8 cellular contexts compared by ENCODE assay signal in the genomic region with DNA sequence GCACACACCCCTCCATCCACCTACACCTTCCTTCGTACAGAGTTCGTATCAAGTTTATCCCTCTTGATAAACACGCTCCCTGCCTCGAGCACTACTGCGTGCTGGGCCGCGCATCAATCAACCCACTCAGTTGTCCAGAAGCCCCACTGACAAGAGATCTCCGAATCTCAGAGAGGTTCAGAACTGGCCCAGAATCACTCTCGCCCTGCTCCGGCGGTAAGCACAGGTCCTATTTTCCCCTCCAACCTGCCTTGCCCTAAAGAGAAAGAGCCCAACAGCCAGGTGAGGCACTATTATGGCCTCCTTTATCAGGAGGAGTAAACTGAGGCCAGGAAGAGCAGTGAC. TPM values are rescaled to one million over a fixed set of nuclear protein-coding genes. Genes with fewer than 3 reads are reported as not detected.
DNase-seq lines count a peak whose midpoint lies in the region; ATAC-seq, FAIRE-seq and TF ChIP-seq lines count a peak whose summit lies in the region.

No MANE protein-coding gene starts in this region.

- no peaks in the 10 kb centered on the region for H3K9me3 Mint-ChIP-seq in activated CD4-positive, alpha-beta T cell treated with anti-CD3 and anti-CD28 coated beads for 36 hours (ENCODE audit: low read depth)
- H3K9me3 Mint-ChIP-seq in activated CD8-positive, alpha-beta T cell treated with anti-CD3 and anti-CD28 coated beads, Interleukin-2, amount 10 ng/mL, durations not matched to agents 7 days and 5 days (ENCODE audit: insufficient read depth), result no peaks in the 10 kb centered on the region

- H3K4me1 ChIP-seq in keratinocyte (ENCODE audit: control insufficient read depth, extremely low read depth, insufficient read depth, low read length) (peaks cover 42% of the 10 kb centered on the region), testis (peaks cover 32% of the 10 kb centered on the region)

- H3K4me3 ChIP-seq in keratinocyte (ENCODE audit: control insufficient read depth in 2 of 3, extremely low read depth in 1 of 3, insufficient read depth in 2 of 3, low read depth in 1 of 3, low read length in 3 of 3), result peak overlapping the region; percentile 43 to 72 (median 58)
- peak overlapping the region; percentile 97 to 98 for H3K4me3 ChIP-seq in testis

- intact Hi-C loops in activated CD4-positive, alpha-beta T cell treated with anti-CD3 and anti-CD28 coated beads for 36 hours (cut with DNase I, micrococcal nuclease), result loop anchor here (1.0 to 5.0 kb wide), 8 partner anchors 81 to 513 kb away; a partner anchor contains a TSS
- intact Hi-C loops in testis (cut with DNase I; ENCODE audit: low total_unique reads), result no loop called here

- H3K9me1 ChIP-seq in keratinocyte (ENCODE audit: control insufficient read depth, extremely low read depth, insufficient read depth, low read length), result no peaks in the 10 kb centered on the region

- H3K27ac ChIP-seq in keratinocyte (ENCODE audit: control insufficient read depth, insufficient read depth, low read length), result peak overlapping the region; percentile 50
- H3K27ac ChIP-seq in testis, result peak overlapping the region; percentile 96

- peak overlapping the region; percentile 80 for H3K4me2 ChIP-seq in keratinocyte (ENCODE audit: control insufficient read depth, extremely low read depth, insufficient read depth, low read depth, low read length)

- H3K79me2 ChIP-seq in keratinocyte (ENCODE audit: control insufficient read depth, insufficient read depth, low read length), result peaks cover 33% of the 10 kb centered on the region

- H3K36me3 Mint-ChIP-seq in activated CD4-positive, alpha-beta T cell treated with anti-CD3 and anti-CD28 coated beads for 36 hours (ENCODE audit: low read depth), result peaks cover 14% of the 10 kb centered on the region
- H3K36me3 Mint-ChIP-seq in activated CD8-positive, alpha-beta T cell treated with anti-CD3 and anti-CD28 coated beads, Interleukin-2, amount 10 ng/mL, durations not matched to agents 7 days and 5 days (ENCODE audit: low read depth), result peaks cover 21% of the 10 kb centered on the region

- peak overlapping the region; percentile 96 for H3K4me3 Mint-ChIP-seq in activated CD4-positive, alpha-beta T cell treated with anti-CD3 and anti-CD28 coated beads for 36 hours
- H3K4me3 Mint-ChIP-seq in activated CD8-positive, alpha-beta T cell treated with anti-CD3 and anti-CD28 coated beads, Interleukin-2, amount 10 ng/mL, durations not matched to agents 7 days and 5 days, result peak overlapping the region; percentile 91

- peaks cover 15% of the 10 kb centered on the region for H4K20me1 ChIP-seq in keratinocyte (ENCODE audit: control insufficient read depth, extremely low read depth, insufficient read depth, low read length)

- POLR2A ChIA-PET in activated CD4-positive, alpha-beta T cell treated with anti-CD3 and anti-CD28 coated beads for 36 hours (lab: Charles Lee), result no interaction called here
- POLR2A ChIA-PET in activated CD8-positive, alpha-beta T cell treated with anti-CD3 and anti-CD28 coated beads, Interleukin-2, amount 10 ng/mL, durations not matched to agents 7 days and 5 days (lab: Charles Lee), result interaction anchor here (0.6 kb wide), 1 partner anchor 9 kb away, joined by 3 read pairs; no protein-coding TSS in a partner anchor

- FAIRE-seq in keratinocyte (lab: Jason Lieb, UNC), result no peak

- H3K27ac Mint-ChIP-seq in activated CD4-positive, alpha-beta T cell treated with anti-CD3 and anti-CD28 coated beads for 36 hours, result peak overlapping the region; percentile 95
- H3K27ac Mint-ChIP-seq in activated CD8-positive, alpha-beta T cell treated with anti-CD3 and anti-CD28 coated beads, Interleukin-2, amount 10 ng/mL, durations not matched to agents 7 days and 5 days, result peak overlapping the region; percentile 95

- H3K4me1 Mint-ChIP-seq in activated CD4-positive, alpha-beta T cell treated with anti-CD3 and anti-CD28 coated beads for 36 hours, result peaks cover 36% of the 10 kb centered on the region
- H3K4me1 Mint-ChIP-seq in activated CD8-positive, alpha-beta T cell treated with anti-CD3 and anti-CD28 coated beads, Interleukin-2, amount 10 ng/mL, durations not matched to agents 7 days and 5 days (ENCODE audit: low read depth), result peaks cover 44% of the 10 kb centered on the region

- DNase-seq in activated CD4-positive, alpha-beta T cell treated with anti-CD3 and anti-CD28 coated beads for 36 hours, result no peak
- no peak for DNase-seq in activated CD4-positive, alpha-beta T cell treated with anti-CD3 and anti-CD28 coated beads for 1 hour
- DNase-seq in activated CD8-positive, alpha-beta T cell treated with anti-CD3 and anti-CD28 coated beads, Interleukin-2, amount 10 ng/mL, durations not matched to agents 7 days and 5 days, result no peak
- DNase-seq in keratinocyte (ENCODE audit: low read depth, low spot score), result no peak
- DNase-seq in testis, result no peak
- no peak for DNase-seq in SHP77 (lab: John Stamatoyannopoulos, UW)
- DNase-seq in T-helper 9 cell, result no peak

- ATAC-seq in activated CD4-positive, alpha-beta T cell treated with anti-CD3 and anti-CD28 coated beads for 36 hours, result peak; percentile 3
- ATAC-seq in activated CD8-positive, alpha-beta T cell treated with anti-CD3 and anti-CD28 coated beads, Interleukin-2, amount 10 ng/mL, durations not matched to agents 7 days and 5 days, result peak; percentile 18
- no peak for ATAC-seq in GM19023 (IDR thresholded peaks at IDR 0.05; ENCODE audit: unreplicated experiment)

- TF ChIP-seq POLR2A in testis (IDR thresholded peaks at IDR 0.05), result no peak

- H3K9me3 ChIP-seq in keratinocyte (ENCODE audit: control insufficient read depth, low read depth, low read length) (no peaks in the 10 kb centered on the region), testis (no peaks in the 10 kb centered on the region)

- no peaks in the 10 kb centered on the region for H3K27me3 Mint-ChIP-seq in activated CD4-positive, alpha-beta T cell treated with anti-CD3 and anti-CD28 coated beads for 36 hours
- H3K27me3 Mint-ChIP-seq in activated CD8-positive, alpha-beta T cell treated with anti-CD3 and anti-CD28 coated beads, Interleukin-2, amount 10 ng/mL, durations not matched to agents 7 days and 5 days (ENCODE audit: low read depth), result no peaks in the 10 kb centered on the region

- 22 to 27% methylated on average over 11 of the region's 11 CpGs for WGBS in testis, 2 donors

- dilution Hi-C loops in keratinocyte (cut with MboI; ENCODE audit: extremely low pct_ligation_motif_present, low sequenced_read_pairs), result no loop called here

- CTCF ChIA-PET in activated CD4-positive, alpha-beta T cell treated with anti-CD3 and anti-CD28 coated beads for 36 hours (lab: Charles Lee), result interaction anchor here (0.6 to 1.9 kb wide), 4 partner anchors 10 to 631 kb away, joined by 3 to 10 read pairs (median 3); a partner anchor contains a TSS
- CTCF ChIA-PET in activated CD8-positive, alpha-beta T cell treated with anti-CD3 and anti-CD28 coated beads, Interleukin-2, amount 10 ng/mL, durations not matched to agents 7 days and 5 days (lab: Charles Lee), result interaction anchor here (1.1 to 1.2 kb wide), 3 partner anchors 9 to 43 kb away, joined by 3 to 6 read pairs (median 4); no protein-coding TSS in a partner anchor

- peak overlapping the region; percentile 69 for H2AFZ ChIP-seq in keratinocyte (ENCODE audit: control insufficient read depth, low read length)

- H3K36me3 ChIP-seq in keratinocyte (ENCODE audit: control insufficient read depth in 2 of 2, extremely low read depth in 1 of 2, insufficient read depth in 2 of 2, low read length in 2 of 2), result peaks cover 8 to 11% of the 10 kb centered on the region in 2 experiments
- H3K36me3 ChIP-seq in testis (ENCODE audit: low read depth, missing control alignments), result no peaks in the 10 kb centered on the region

- peak overlapping the region; percentile 48 for H3K9ac ChIP-seq in keratinocyte (ENCODE audit: control insufficient read depth, extremely low read depth, insufficient read depth, low read length)

- H3K27me3 ChIP-seq in keratinocyte (ENCODE audit: control insufficient read depth, extremely low read depth, insufficient read depth, low read length) (no peaks in the 10 kb centered on the region), testis (no peaks in the 10 kb centered on the region)

- TF ChIP-seq CTCF in keratinocyte (optimal IDR thresholded peaks at IDR 0.05 in 1 of 3, IDR thresholded peaks at IDR 0.05 in 1 of 3, conservative IDR thresholded peaks at IDR 0.05 in 1 of 3; ENCODE audit: extremely low read depth in 1 of 3, insufficient read depth in 2 of 3, low read length in 3 of 3) (no peak), testis (IDR thresholded peaks at IDR 0.05) (no peak)

RNA-seq across cellular contexts. Expression of a gene that starts 0.5 kb away (rescaled TPM):
- 10 to 100 TPM; 61.4 to 68.9 TPM for total RNA-seq in activated CD4-positive, alpha-beta T cell treated with anti-CD3 and anti-CD28 coated beads for 36 hours
- total RNA-seq in activated CD8-positive, alpha-beta T cell treated with anti-CD3 and anti-CD28 coated beads, Interleukin-2, amount 10 ng/mL, durations not matched to agents 7 days and 5 days, result 10 to 100 TPM; 77.2 to 82.6 TPM
- polyA plus RNA-seq in keratinocyte, result 48.1 to 65.6 TPM (median 48.4 TPM) in 3 replicates
- 10.3 TPM for polyA plus RNA-seq in keratinocyte (2011; ENCODE audit: low read depth)
- polyA plus RNA-seq in keratinocyte (2011; cell fraction: cytosol; rRNA removed), result 23.3 and 30.8 TPM in 2 replicates
- polyA plus RNA-seq in keratinocyte (2011; cell fraction: nucleus; rRNA removed), result 252 and 295 TPM in 2 replicates
- polyA plus RNA-seq in keratinocyte (2012; ENCODE audit: low replicate concordance), result 29.3 and 43.1 TPM in 2 replicates
- 70.4 to 85.5 TPM (median 83.1 TPM) in 3 replicates for polyA minus RNA-seq in keratinocyte
- polyA minus RNA-seq in keratinocyte (2011; cell fraction: cytosol; rRNA and poly(A)+ RNA removed), result 45.3 TPM
- polyA minus RNA-seq in keratinocyte (2011; cell fraction: nucleus; rRNA and poly(A)+ RNA removed), result 94.5 and 120 TPM in 2 replicates
- total RNA-seq in testis, result 100 to 1,000 TPM; 315 to 327 TPM
- polyA plus RNA-seq in testis (ENCODE audit: insufficient read depth, low read depth, low replicate concordance), result 166 TPM

RNA-seq across cellular contexts. Expression of a gene that starts 1.1 kb away (rescaled TPM):
- 1 to 10 TPM; 2.7 to 4.2 TPM for total RNA-seq in activated CD4-positive, alpha-beta T cell treated with anti-CD3 and anti-CD28 coated beads for 36 hours
- total RNA-seq in activated CD8-positive, alpha-beta T cell treated with anti-CD3 and anti-CD28 coated beads, Interleukin-2, amount 10 ng/mL, durations not matched to agents 7 days and 5 days, result 1 to 10 TPM in 1 of 2 experiments, under 1 TPM in 1; 0.84 to 2.1 TPM
- polyA plus RNA-seq in keratinocyte, result 0.22 to 0.35 TPM (median 0.33 TPM) in 3 replicates
- not detected for polyA plus RNA-seq in keratinocyte (2011; ENCODE audit: low read depth)
- 0.17 TPM in 1 of 2 replicates, not detected in the other for polyA plus RNA-seq in keratinocyte (2011; cell fraction: cytosol; rRNA removed)
- 0.20 and 0.32 TPM in 2 replicates for polyA plus RNA-seq in keratinocyte (2011; cell fraction: nucleus; rRNA removed)
- not detected in 2 replicates for polyA plus RNA-seq in keratinocyte (2012; ENCODE audit: low replicate concordance)
- not detected in 3 replicates for polyA minus RNA-seq in keratinocyte
- not detected for polyA minus RNA-seq in keratinocyte (2011; cell fraction: cytosol; rRNA and poly(A)+ RNA removed)
- not detected in 2 replicates for polyA minus RNA-seq in keratinocyte (2011; cell fraction: nucleus; rRNA and poly(A)+ RNA removed)
- 10 to 100 TPM; 11.3 to 23.2 TPM for total RNA-seq in testis
- 91.7 TPM for polyA plus RNA-seq in testis (ENCODE audit: insufficient read depth, low read depth, low replicate concordance)

RNA-seq across cellular contexts. Expression of a gene that starts 10.0 kb away (rescaled TPM):
- total RNA-seq in activated CD4-positive, alpha-beta T cell treated with anti-CD3 and anti-CD28 coated beads for 36 hours, result not detected
- under 1 TPM; 0.13 to 0.21 TPM for total RNA-seq in activated CD8-positive, alpha-beta T cell treated with anti-CD3 and anti-CD28 coated beads, Interleukin-2, amount 10 ng/mL, durations not matched to agents 7 days and 5 days
- polyA plus RNA-seq in keratinocyte (0.03 to 0.14 TPM (median 0.07 TPM) in 3 replicates), testis (ENCODE audit: insufficient read depth, low read depth, low replicate concordance) (3.1 TPM)
- polyA plus RNA-seq in keratinocyte (2011; ENCODE audit: low read depth), result 0.07 TPM
- polyA plus RNA-seq in keratinocyte (2011; cell fraction: cytosol; rRNA removed), result 0.01 and 0.05 TPM in 2 replicates
- polyA plus RNA-seq in keratinocyte (2011; cell fraction: nucleus; rRNA removed), result 0.05 and 0.07 TPM in 2 replicates
- 0.07 and 0.10 TPM in 2 replicates for polyA plus RNA-seq in keratinocyte (2012; ENCODE audit: low replicate concordance)
- 0.03 TPM in 1 of 3 replicates, not detected in the others for polyA minus RNA-seq in keratinocyte
- not detected for polyA minus RNA-seq in keratinocyte (2011; cell fraction: cytosol; rRNA and poly(A)+ RNA removed)
- 0.23 TPM in 1 of 2 replicates, not detected in the other for polyA minus RNA-seq in keratinocyte (2011; cell fraction: nucleus; rRNA and poly(A)+ RNA removed)
- total RNA-seq in testis, result 1 to 10 TPM; 1.7 to 2.1 TPM

RNA-seq across cellular contexts. Expression of a gene that starts 40.2 kb away (rescaled TPM):
- under 1 TPM; 0.09 to 0.14 TPM for total RNA-seq in activated CD4-positive, alpha-beta T cell treated with anti-CD3 and anti-CD28 coated beads for 36 hours
- total RNA-seq in activated CD8-positive, alpha-beta T cell treated with anti-CD3 and anti-CD28 coated beads, Interleukin-2, amount 10 ng/mL, durations not matched to agents 7 days and 5 days, result under 1 TPM in 1 of 2 experiments, not detected in 1; 0.05 TPM
- polyA plus RNA-seq in keratinocyte (0.02 TPM in 1 of 3 replicates, not detected in the others), testis (ENCODE audit: insufficient read depth, low read depth, low replicate concordance) (41.7 TPM)
- 0.36 TPM for polyA plus RNA-seq in keratinocyte (2011; ENCODE audit: low read depth)
- not detected in 2 replicates for polyA plus RNA-seq in keratinocyte (2011; cell fraction: cytosol; rRNA removed)
- polyA plus RNA-seq in keratinocyte (2011; cell fraction: nucleus; rRNA removed), result 0.11 and 0.12 TPM in 2 replicates
- not detected in 2 replicates for polyA plus RNA-seq in keratinocyte (2012; ENCODE audit: low replicate concordance)
- not detected in 3 replicates for polyA minus RNA-seq in keratinocyte
- polyA minus RNA-seq in keratinocyte (2011; cell fraction: cytosol; rRNA and poly(A)+ RNA removed), result not detected
- polyA minus RNA-seq in keratinocyte (2011; cell fraction: nucleus; rRNA and poly(A)+ RNA removed), result 0.32 TPM in 1 of 2 replicates, not detected in the other
- total RNA-seq in testis, result 10 to 100 TPM; 58.6 to 71.9 TPM

RNA-seq across cellular contexts. Expression of a gene that starts 44.5 kb away (rescaled TPM):
- 10 to 100 TPM; 13.9 to 14.1 TPM for total RNA-seq in activated CD4-positive, alpha-beta T cell treated with anti-CD3 and anti-CD28 coated beads for 36 hours
- 10 to 100 TPM; 14.6 to 16.2 TPM for total RNA-seq in activated CD8-positive, alpha-beta T cell treated with anti-CD3 and anti-CD28 coated beads, Interleukin-2, amount 10 ng/mL, durations not matched to agents 7 days and 5 days
- polyA plus RNA-seq in keratinocyte (9.3 to 10.3 TPM (median 9.3 TPM) in 3 replicates), testis (ENCODE audit: insufficient read depth, low read depth, low replicate concordance) (3,007 TPM)
- 8.4 TPM for polyA plus RNA-seq in keratinocyte (2011; ENCODE audit: low read depth)
- 6.9 and 7.8 TPM in 2 replicates for polyA plus RNA-seq in keratinocyte (2011; cell fraction: cytosol; rRNA removed)
- 19.7 and 21.2 TPM in 2 replicates for polyA plus RNA-seq in keratinocyte (2011; cell fraction: nucleus; rRNA removed)
- polyA plus RNA-seq in keratinocyte (2012; ENCODE audit: low replicate concordance), result 5.4 and 6.1 TPM in 2 replicates
- 1.9 to 9.8 TPM (median 8.3 TPM) in 3 replicates for polyA minus RNA-seq in keratinocyte
- polyA minus RNA-seq in keratinocyte (2011; cell fraction: cytosol; rRNA and poly(A)+ RNA removed), result 7.9 TPM
- 4.6 and 7.3 TPM in 2 replicates for polyA minus RNA-seq in keratinocyte (2011; cell fraction: nucleus; rRNA and poly(A)+ RNA removed)
- total RNA-seq in testis, result 1,000 to 10,000 TPM in 1 of 2 donors, 100 to 1,000 TPM in 1; 772 to 1,782 TPM
